Comparison of ENCODE assay signal across 12 cellular contexts in the genomic region with DNA sequence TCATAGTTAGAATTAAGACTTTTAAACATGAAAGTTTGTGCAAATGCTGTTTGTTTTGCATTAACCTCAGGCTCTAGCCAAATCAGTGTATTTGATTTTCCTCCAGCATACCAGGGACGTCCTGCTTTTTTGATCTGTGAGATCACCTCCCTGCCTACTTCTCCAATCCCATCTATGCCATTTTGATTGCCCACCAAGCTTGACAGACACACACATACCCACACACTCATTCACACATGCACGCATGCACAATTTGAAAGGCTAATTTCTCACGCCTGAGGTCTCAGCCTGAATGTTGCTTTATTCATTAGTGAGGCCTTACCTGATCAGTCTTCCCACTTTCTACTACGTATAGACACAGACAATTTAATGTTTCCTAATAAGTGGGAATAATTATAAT. TPM values are rescaled to one million over a fixed set of nuclear protein-coding genes. Genes with fewer than 3 reads are reported as not detected.
DNase-seq lines count a peak whose midpoint lies in the region; ATAC-seq and TF ChIP-seq lines count a peak whose summit lies in the region.
"Had no signal": no experiment of that assay in that cellular context is flagged by ENCODE, and none has a peak within 500 bp of the region (broad histone marks: within the 10 kb centered on the region; RNA-seq: fewer than 3 reads in every experiment).

No MANE protein-coding gene starts in this region.

- no peak overlapping the region for H2AK5ac ChIP-seq in IMR-90 (ENCODE audit: low read depth, low read length)

- no peak for DNase-seq in IMR-90
- no peak for DNase-seq in central memory CD8-positive, alpha-beta T cell (ENCODE audit: low spot score in 2 of 2)
- no peak for DNase-seq in natural killer cell treated with Interleukin-12 subunit alpha and Interleukin-12 subunit beta and Interleukin-15 and Interleukin-18, amount 100 ng/mL, for 72 hours (ENCODE audit: low spot score)
- no peak for DNase-seq in type B pancreatic cell (ENCODE audit: extremely low spot score, unreplicated experiment)
- DNase-seq in activated T-cell treated with anti-CD3 and anti-CD28 coated beads for 4 hours: no peak
- no peak for DNase-seq in RPMI8226
- DNase-seq: DMS153, KG1, NCI-H1048, SHP77 treated with DMSO at 0.1 percent for 48 hours had no signal

- H3K4me1 ChIP-seq in IMR-90 (ENCODE audit: control insufficient read depth, insufficient read depth, low read length): peaks cover 5% of the 10 kb centered on the region

- no peak overlapping the region for H3K4me2 ChIP-seq in IMR-90 (ENCODE audit: low read depth, low read length)

- H3K23ac ChIP-seq in IMR-90 (ENCODE audit: low read depth, low read length): no peak overlapping the region

- H3K9me3 ChIP-seq in IMR-90 (ENCODE audit: control insufficient read depth, insufficient read depth, low read length): no peaks in the 10 kb centered on the region

- H4K5ac ChIP-seq in IMR-90 (ENCODE audit: low read depth, low read length): no peak overlapping the region

- H2BK5ac ChIP-seq in IMR-90 (ENCODE audit: low read depth, low read length, poor library complexity, severe bottlenecking): no peak overlapping the region

- no peak for TF ChIP-seq CTCF in IMR-90 (conservative IDR thresholded peaks at IDR 0.05; ENCODE audit: low read depth, low read length)
- TF ChIP-seq CTCF in type B pancreatic cell (conservative IDR thresholded peaks at IDR 0.05): no peak

- H3K9ac ChIP-seq in IMR-90 (ENCODE audit: low read depth, low read length): no peak overlapping the region

- H3K36me3 Mint-ChIP-seq in central memory CD8-positive, alpha-beta T cell (ENCODE audit: insufficient read depth): peaks cover 38% of the 10 kb centered on the region
- peaks cover 7% of the 10 kb centered on the region for H3K36me3 Mint-ChIP-seq in natural killer cell treated with Interleukin-12 subunit alpha and Interleukin-12 subunit beta and Interleukin-15 and Interleukin-18, amount 100 ng/mL, for 72 hours
- H3K36me3 Mint-ChIP-seq in type B pancreatic cell: peaks cover 17% of the 10 kb centered on the region

- no peak overlapping the region for H4K91ac ChIP-seq in IMR-90 (ENCODE audit: insufficient read depth, low read depth, low read length)

- H3K4me1 Mint-ChIP-seq in central memory CD8-positive, alpha-beta T cell: peaks cover 17% of the 10 kb centered on the region
- peaks cover 11 to 12% of the 10 kb centered on the region in 2 donors for H3K4me1 Mint-ChIP-seq in natural killer cell treated with Interleukin-12 subunit alpha and Interleukin-12 subunit beta and Interleukin-15 and Interleukin-18, amount 100 ng/mL, for 72 hours (ENCODE audit: low read depth in 2 of 2)
- peaks cover 11% of the 10 kb centered on the region for H3K4me1 Mint-ChIP-seq in type B pancreatic cell (ENCODE audit: unreplicated experiment)

- no peak overlapping the region for H3K4ac ChIP-seq in IMR-90 (ENCODE audit: low read depth, low read length)

- no peak overlapping the region for H3K4me3 Mint-ChIP-seq in central memory CD8-positive, alpha-beta T cell
- H3K4me3 Mint-ChIP-seq in natural killer cell treated with Interleukin-12 subunit alpha and Interleukin-12 subunit beta and Interleukin-15 and Interleukin-18, amount 100 ng/mL, for 72 hours: no peak overlapping the region
- no peak overlapping the region for H3K4me3 Mint-ChIP-seq in type B pancreatic cell

- WGBS in IMR-90 (ENCODE audit: extremely low coverage in 2 of 2, insufficient read length in 1 of 2), 2 experiments: 63% methylated on average over 1 of the region's 4 CpGs; no CpG with 5 or more reads in 1 of the 2 experiments

- no peak overlapping the region for H2AFZ ChIP-seq in IMR-90 (replicated peaks; ENCODE audit: low read length, poor library complexity)

- TF ChIP-seq RAD21 in IMR-90 (IDR thresholded peaks at IDR 0.05; ENCODE audit: low read length): no peak

- H4K8ac ChIP-seq in IMR-90 (ENCODE audit: low read depth in 2 of 2, low read length in 2 of 2): no peak overlapping the region

- H3K4me3 ChIP-seq in IMR-90 (ENCODE audit: insufficient read depth, low read depth, low read length): no peak overlapping the region

- H3K36me3 ChIP-seq in IMR-90 (ENCODE audit: control insufficient read depth, insufficient read depth, low read length): peaks cover 10% of the 10 kb centered on the region

- BruUV-seq in IMR-90 (replicated peaks; lab: Mats Ljungman, UMichigan): TSS peak; percentile 13

- peaks cover 6% of the 10 kb centered on the region; the same call in 1 of the 2 replicates for H3K9me1 ChIP-seq in IMR-90 (ENCODE audit: insufficient read depth, low read length)

- POLR2A ChIA-PET in IMR-90 (lab: Charles Lee; ENCODE audit: unreplicated experiment): no interaction called here

- H2BK20ac ChIP-seq in IMR-90 (ENCODE audit: low read depth, low read length): no peak overlapping the region

- no peak overlapping the region for H3K18ac ChIP-seq in IMR-90 (ENCODE audit: low read depth, low read length)

- H3K27ac Mint-ChIP-seq in central memory CD8-positive, alpha-beta T cell (ENCODE audit: low read depth): peak overlapping the region; percentile 45
- H3K27ac Mint-ChIP-seq in natural killer cell treated with Interleukin-12 subunit alpha and Interleukin-12 subunit beta and Interleukin-15 and Interleukin-18, amount 100 ng/mL, for 72 hours: peak overlapping the region; percentile 42 to 51
- peak overlapping the region; percentile 24 for H3K27ac Mint-ChIP-seq in type B pancreatic cell

- dilution Hi-C loops in IMR-90 (cut with HindIII; ENCODE audit: low sequenced_read_pairs, unreplicated experiment): no loop called here

- CTCF ChIA-PET in IMR-90 (lab: Yijun Ruan, JAX): interaction anchor here (0.5 to 1.4 kb wide), 2 partner anchors 11 to 121 kb away, joined by 6 read pairs; no protein-coding TSS in a partner anchor

- peaks cover 8% of the 10 kb centered on the region; the same call in 1 of the 2 replicates for H4K20me1 ChIP-seq in IMR-90 (ENCODE audit: insufficient read depth, low read length)

- H3K27me3 ChIP-seq in IMR-90 (ENCODE audit: control insufficient read depth, insufficient read depth, low read length): no peaks in the 10 kb centered on the region

- no peak overlapping the region for H3K14ac ChIP-seq in IMR-90 (replicated peaks; ENCODE audit: low read depth, low read length)

- intact Hi-C loops in IMR-90 (cut with micrococcal nuclease): no loop called here

- ATAC-seq in IMR-90 (ENCODE audit: low read depth) (no peak), GM19463 (IDR thresholded peaks at IDR 0.05; ENCODE audit: unreplicated experiment) (no peak)
- no peak for ATAC-seq in central memory CD8-positive, alpha-beta T cell (replicated peaks; ENCODE audit: extremely low read depth, poor library complexity, severe bottlenecking)
- no peak for ATAC-seq in natural killer cell treated with Interleukin-12 subunit alpha and Interleukin-12 subunit beta and Interleukin-15 and Interleukin-18, amount 100 ng/mL, for 72 hours
- ATAC-seq: HCT116 had no signal

- no peak overlapping the region for H3K56ac ChIP-seq in IMR-90 (ENCODE audit: extremely low read depth, insufficient read depth, low read length)

- H2AK9ac ChIP-seq in IMR-90 (replicated peaks; ENCODE audit: low read depth, low read length, poor library complexity): no peak overlapping the region

- no peaks in the 10 kb centered on the region for H3K27me3 Mint-ChIP-seq in central memory CD8-positive, alpha-beta T cell
- no peaks in the 10 kb centered on the region for H3K27me3 Mint-ChIP-seq in natural killer cell treated with Interleukin-12 subunit alpha and Interleukin-12 subunit beta and Interleukin-15 and Interleukin-18, amount 100 ng/mL, for 72 hours
- no peaks in the 10 kb centered on the region for H3K27me3 Mint-ChIP-seq in type B pancreatic cell

- H2BK120ac ChIP-seq in IMR-90 (ENCODE audit: low read depth, low read length): no peak overlapping the region

- peaks cover 12 to 48% of the 10 kb centered on the region in 2 experiments for H3K79me1 ChIP-seq in IMR-90 (ENCODE audit: low read depth in 1 of 2, low read length in 2 of 2)

- no peak overlapping the region for H3K27ac ChIP-seq in IMR-90 (ENCODE audit: insufficient read depth, low read length)

- H2BK15ac ChIP-seq in IMR-90 (ENCODE audit: low read depth, low read length): no peak overlapping the region

- TF ChIP-seq POLR2A in IMR-90 (IDR thresholded peaks at IDR 0.05; ENCODE audit: low read depth, low read length): no peak

- H3K9me3 Mint-ChIP-seq in central memory CD8-positive, alpha-beta T cell: no peaks in the 10 kb centered on the region
- no peaks in the 10 kb centered on the region for H3K9me3 Mint-ChIP-seq in natural killer cell treated with Interleukin-12 subunit alpha and Interleukin-12 subunit beta and Interleukin-15 and Interleukin-18, amount 100 ng/mL, for 72 hours
- H3K9me3 Mint-ChIP-seq in type B pancreatic cell: no peaks in the 10 kb centered on the region

- in situ Hi-C loops in IMR-90 (cut with MboI; ENCODE audit: low sequenced_read_pairs): loop anchor here (5.0 kb wide), 1 partner anchor 51 kb away; a partner anchor contains a TSS

TF ChIP-seq in IMR-90, 13 proteins besides CTCF, POLR2A, EP300 and RAD21 (continues in another document):
- TF ChIP-seq BHLHE40 (IDR thresholded peaks at IDR 0.05; ENCODE audit: low read depth, low read length) (no peak), SMC3 (IDR thresholded peaks at IDR 0.05; ENCODE audit: low read depth, low read length) (no peak), CHD1 (IDR thresholded peaks at IDR 0.05; ENCODE audit: low read depth, low read length) (no peak), MAFK (IDR thresholded peaks at IDR 0.05; ENCODE audit: low read depth, low read length) (no peak), MXI1 (IDR thresholded peaks at IDR 0.05; ENCODE audit: borderline replicate concordance, low read depth, low read length) (no peak), FOS (IDR thresholded peaks at IDR 0.05; ENCODE audit: low read depth, low read length) (no peak), CEBPB (IDR thresholded peaks at IDR 0.05; ENCODE audit: low read depth, low read length) (no peak), MAZ (IDR thresholded peaks at IDR 0.05; ENCODE audit: borderline replicate concordance, low read depth, low read length) (no peak), RFX5 (IDR thresholded peaks at IDR 0.05; ENCODE audit: low read depth, low read length) (no peak)
- TF ChIP-seq, protein P1, sequence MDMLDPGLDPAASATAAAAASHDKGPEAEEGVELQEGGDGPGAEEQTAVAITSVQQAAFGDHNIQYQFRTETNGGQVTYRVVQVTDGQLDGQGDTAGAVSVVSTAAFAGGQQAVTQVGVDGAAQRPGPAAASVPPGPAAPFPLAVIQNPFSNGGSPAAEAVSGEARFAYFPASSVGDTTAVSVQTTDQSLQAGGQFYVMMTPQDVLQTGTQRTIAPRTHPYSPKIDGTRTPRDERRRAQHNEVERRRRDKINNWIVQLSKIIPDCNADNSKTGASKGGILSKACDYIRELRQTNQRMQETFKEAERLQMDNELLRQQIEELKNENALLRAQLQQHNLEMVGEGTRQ (IDR thresholded peaks at IDR 0.05; ENCODE audit: low read depth, low read length): no peak

RNA-seq across cellular contexts. Expression of a gene that starts 53.5 kb away (rescaled TPM):
- total RNA-seq in IMR-90 (2012; rRNA removed): 50.4 and 55.0 TPM in 2 replicates
- 18.7 and 20.1 TPM in 2 replicates for polyA plus RNA-seq in IMR-90 (2012; rRNA removed)
- 9.2 and 9.5 TPM in 2 replicates for polyA plus RNA-seq in IMR-90 (2012; cell fraction: cytosol; rRNA removed)
- polyA plus RNA-seq in IMR-90 (2012; cell fraction: nucleus; rRNA removed; ENCODE audit: low replicate concordance): 25.7 and 67.4 TPM in 2 replicates
- 10 to 100 TPM; 53.4 to 68.9 TPM for total RNA-seq in natural killer cell treated with Interleukin-12 subunit alpha and Interleukin-12 subunit beta and Interleukin-15 and Interleukin-18, amount 100 ng/mL, for 72 hours
- total RNA-seq in type B pancreatic cell (ENCODE audit: low replicate concordance): 49.3 and 57.6 TPM in 2 replicates
